Comparison of ENCODE assay signal across 23 cellular contexts in genomic region chr16:61968242-61968978, GRCh38.
"Had no signal": no experiment of that assay in that cellular context is flagged by ENCODE, and none has a peak within 500 bp of the region (broad histone marks: within the 10 kb centered on the region; RNA-seq: fewer than 3 reads in every experiment).

No MANE protein-coding gene starts in this region.

- ATAC-seq: activated CD4-positive, CD25-positive, alpha-beta regulatory T cell treated with anti-CD3 and anti-CD28 coated beads, Interleukin-2, amount 50 U/mL, for 24 hours; activated CD8-positive, alpha-beta memory T cell treated with anti-CD3 and anti-CD28 coated beads, Interleukin-2, amount 10 ng/mL, durations not matched to agents 7 days and 5 days; activated CD8-positive, alpha-beta T cell treated with anti-CD3 and anti-CD28 coated beads for 36 hours; heart right ventricle; left ventricle myocardium superior; natural killer cell; right lobe of liver; SK-N-SH treated with all-trans-retinoic acid at 6 μM for 48 hours; stimulated activated naive B cell treated with anti-CD40 and anti-IgM and Interleukin-4, amounts not matched to agents 10 μg/mL and 1 μg/mL and 100 μg/mL, for 72 hours had no signal

- H3K9me3 ChIP-seq: esophagus squamous epithelium, right lobe of liver had no signal

- DNase-seq: activated CD4-positive, alpha-beta T cell treated with anti-CD3 and anti-CD28 coated beads, Interleukin-2, amount 10 ng/mL, durations not matched to agents 7 days and 5 days; activated CD8-positive, alpha-beta memory T cell treated with anti-CD3 and anti-CD28 coated beads, Interleukin-2, amount 10 ng/mL, durations not matched to agents 7 days and 5 days; activated CD8-positive, alpha-beta T cell treated with anti-CD3 and anti-CD28 coated beads for 36 hours; activated effector memory CD4-positive, alpha-beta T cell treated with anti-CD3 and anti-CD28 coated beads, Interleukin-2, amount 50 U/mL, for 16 hours; activated naive CD4-positive, alpha-beta T cell treated with anti-CD3 and anti-CD28 coated beads, Interleukin-2, amount 10 ng/mL, durations not matched to agents 7 days and 5 days; activated T-cell treated with anti-CD3 and anti-CD28 coated beads for 4 hours; amygdala; central memory CD4-positive, alpha-beta T cell; dermis blood vessel endothelial cell; effector memory CD4-positive, alpha-beta T cell; esophagus squamous epithelium; heart right ventricle; left ventricle myocardium superior; mammary epithelial cell; midbrain; natural killer cell; right lobe of liver; stimulated activated naive B cell treated with anti-CD40 and anti-IgM and Interleukin-4, amounts not matched to agents 10 μg/mL and 1 μg/mL and 100 μg/mL, for 72 hours had no signal

- H3K4me3 ChIP-seq: esophagus squamous epithelium, heart right ventricle, right lobe of liver, skin epidermis had no signal

- H3K4me3 Mint-ChIP-seq: activated CD4-positive, alpha-beta T cell treated with anti-CD3 and anti-CD28 coated beads, Interleukin-2, amount 10 ng/mL, durations not matched to agents 7 days and 5 days; activated CD8-positive, alpha-beta memory T cell treated with anti-CD3 and anti-CD28 coated beads, Interleukin-2, amount 10 ng/mL, durations not matched to agents 7 days and 5 days; activated CD8-positive, alpha-beta T cell treated with anti-CD3 and anti-CD28 coated beads for 36 hours; activated naive CD4-positive, alpha-beta T cell treated with anti-CD3 and anti-CD28 coated beads, Interleukin-2, amount 10 ng/mL, durations not matched to agents 7 days and 5 days; natural killer cell; stimulated activated naive B cell treated with anti-CD40 and anti-IgM and Interleukin-4, amounts not matched to agents 10 μg/mL and 1 μg/mL and 100 μg/mL, for 72 hours; type B pancreatic cell had no signal

- H3K79me2 ChIP-seq: parathyroid adenoma had no signal

- H3K36me3 Mint-ChIP-seq: activated CD8-positive, alpha-beta memory T cell treated with anti-CD3 and anti-CD28 coated beads, Interleukin-2, amount 10 ng/mL, durations not matched to agents 7 days and 5 days; activated naive CD4-positive, alpha-beta T cell treated with anti-CD3 and anti-CD28 coated beads, Interleukin-2, amount 10 ng/mL, durations not matched to agents 7 days and 5 days; stimulated activated naive B cell treated with anti-CD40 and anti-IgM and Interleukin-4, amounts not matched to agents 10 μg/mL and 1 μg/mL and 100 μg/mL, for 72 hours had no signal

- H3K36me3 ChIP-seq: esophagus squamous epithelium, heart right ventricle, right lobe of liver had no signal

- H3K4me1 ChIP-seq: esophagus squamous epithelium, heart right ventricle, parathyroid adenoma, right lobe of liver had no signal

- H3K27ac Mint-ChIP-seq: activated CD4-positive, alpha-beta T cell treated with anti-CD3 and anti-CD28 coated beads, Interleukin-2, amount 10 ng/mL, durations not matched to agents 7 days and 5 days; activated CD8-positive, alpha-beta memory T cell treated with anti-CD3 and anti-CD28 coated beads, Interleukin-2, amount 10 ng/mL, durations not matched to agents 7 days and 5 days; activated CD8-positive, alpha-beta T cell treated with anti-CD3 and anti-CD28 coated beads for 36 hours; activated naive CD4-positive, alpha-beta T cell treated with anti-CD3 and anti-CD28 coated beads, Interleukin-2, amount 10 ng/mL, durations not matched to agents 7 days and 5 days; natural killer cell; stimulated activated naive B cell treated with anti-CD40 and anti-IgM and Interleukin-4, amounts not matched to agents 10 μg/mL and 1 μg/mL and 100 μg/mL, for 72 hours; type B pancreatic cell had no signal

- H3K27me3 ChIP-seq: esophagus squamous epithelium, right lobe of liver had no signal

- H3K4me1 Mint-ChIP-seq: activated CD4-positive, alpha-beta T cell treated with anti-CD3 and anti-CD28 coated beads, Interleukin-2, amount 10 ng/mL, durations not matched to agents 7 days and 5 days; activated CD8-positive, alpha-beta memory T cell treated with anti-CD3 and anti-CD28 coated beads, Interleukin-2, amount 10 ng/mL, durations not matched to agents 7 days and 5 days; activated naive CD4-positive, alpha-beta T cell treated with anti-CD3 and anti-CD28 coated beads, Interleukin-2, amount 10 ng/mL, durations not matched to agents 7 days and 5 days; natural killer cell; stimulated activated naive B cell treated with anti-CD40 and anti-IgM and Interleukin-4, amounts not matched to agents 10 μg/mL and 1 μg/mL and 100 μg/mL, for 72 hours had no signal

- H3K27me3 Mint-ChIP-seq: activated CD4-positive, alpha-beta T cell treated with anti-CD3 and anti-CD28 coated beads, Interleukin-2, amount 10 ng/mL, durations not matched to agents 7 days and 5 days; activated CD8-positive, alpha-beta memory T cell treated with anti-CD3 and anti-CD28 coated beads, Interleukin-2, amount 10 ng/mL, durations not matched to agents 7 days and 5 days; activated CD8-positive, alpha-beta T cell treated with anti-CD3 and anti-CD28 coated beads for 36 hours; activated naive CD4-positive, alpha-beta T cell treated with anti-CD3 and anti-CD28 coated beads, Interleukin-2, amount 10 ng/mL, durations not matched to agents 7 days and 5 days; stimulated activated naive B cell treated with anti-CD40 and anti-IgM and Interleukin-4, amounts not matched to agents 10 μg/mL and 1 μg/mL and 100 μg/mL, for 72 hours; type B pancreatic cell had no signal

- H3K27ac ChIP-seq: esophagus squamous epithelium, heart right ventricle, parathyroid adenoma, right lobe of liver, skin epidermis had no signal

- H3K9ac ChIP-seq: parathyroid adenoma had no signal

- H2AFZ ChIP-seq: parathyroid adenoma had no signal
